Comparison of ENCODE assay signal across 8 cellular contexts in the genomic region with DNA sequence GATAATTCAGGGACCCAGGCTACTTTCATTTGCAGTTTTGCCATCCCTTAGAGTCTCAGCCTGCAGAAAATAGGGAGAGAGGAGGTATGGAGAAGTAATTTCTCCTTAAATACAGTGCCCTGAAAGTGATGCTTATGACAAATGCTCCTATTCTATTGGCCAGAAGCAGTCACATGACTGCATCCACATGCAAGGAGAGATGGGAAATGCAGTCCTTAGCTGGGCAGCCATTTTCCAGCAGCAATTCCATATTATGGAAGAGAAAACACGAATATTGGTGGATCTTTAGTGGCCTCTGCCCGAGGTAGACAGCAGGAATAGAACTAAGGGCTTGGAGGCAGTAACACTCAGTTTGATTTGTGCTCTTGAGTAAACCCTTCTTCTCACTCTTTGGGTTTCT. TPM values are rescaled to one million over a fixed set of nuclear protein-coding genes. Genes with fewer than 3 reads are reported as not detected.
DNase-seq lines count a peak whose midpoint lies in the region; ATAC-seq and TF ChIP-seq lines count a peak whose summit lies in the region.

No MANE protein-coding gene starts in this region.

- H3K4me3 Mint-ChIP-seq in activated naive CD4-positive, alpha-beta T cell treated with anti-CD3 and anti-CD28 coated beads for 36 hours: no peak overlapping the region

- ATAC-seq in activated naive CD4-positive, alpha-beta T cell treated with anti-CD3 and anti-CD28 coated beads, Interleukin-2, amount 50 U/mL, for 72 hours: no peak
- ATAC-seq in HG02678 (IDR thresholded peaks at IDR 0.05; ENCODE audit: unreplicated experiment): no peak

- peaks cover 42% of the 10 kb centered on the region for H3K36me3 Mint-ChIP-seq in activated naive CD4-positive, alpha-beta T cell treated with anti-CD3 and anti-CD28 coated beads for 36 hours (ENCODE audit: low read depth)
- H3K36me3 Mint-ChIP-seq in activated naive CD4-positive, alpha-beta T cell treated with anti-CD3 and anti-CD28 coated beads, Interleukin-2, amount 50 U/mL, for 72 hours: peaks cover 15 to 55% of the 10 kb centered on the region in 2 donors

- H3K27me3 Mint-ChIP-seq in activated naive CD4-positive, alpha-beta T cell treated with anti-CD3 and anti-CD28 coated beads for 36 hours (ENCODE audit: low read depth): no peaks in the 10 kb centered on the region

- no peaks in the 10 kb centered on the region for H3K9me3 ChIP-seq in MM.1S (replicated peaks; ENCODE audit: insufficient read depth, low read length)

- peaks cover 74% of the 10 kb centered on the region for H3K4me1 Mint-ChIP-seq in activated naive CD4-positive, alpha-beta T cell treated with anti-CD3 and anti-CD28 coated beads for 36 hours (ENCODE audit: low read depth)

- DNase-seq in activated naive CD4-positive, alpha-beta T cell treated with anti-CD3 and anti-CD28 coated beads for 36 hours: no peak
- no peak for DNase-seq in activated naive CD4-positive, alpha-beta T cell treated with anti-CD3 and anti-CD28 coated beads, Interleukin-2, amount 50 U/mL, for 72 hours (ENCODE audit: low spot score in 2 of 2)
- DNase-seq in RPMI7951 (ENCODE audit: low read depth) (peak; percentile 80), fibroblast of mammary gland (ENCODE audit: low read depth) (peak; percentile 52), superior temporal gyrus (ENCODE audit: extremely low spot score) (peak; percentile 20), MM.1S (no peak)
- no peak for DNase-seq in stimulated activated CD4-positive, alpha-beta T cell treated with anti-CD3 and anti-CD28 coated beads, Interleukin-15, amount 100 ng/mL, for 24 hours

- TF ChIP-seq CTCF in fibroblast of mammary gland (conservative IDR thresholded peaks at IDR 0.05; ENCODE audit: control insufficient read depth, insufficient read depth, low read depth, low read length) (no peak), MM.1S (IDR thresholded peaks at IDR 0.05; ENCODE audit: low read length) (no peak)

- no peak overlapping the region for H2AFZ ChIP-seq in MM.1S (ENCODE audit: low read length)

- H4K20me1 ChIP-seq in MM.1S (ENCODE audit: insufficient read depth, low read length): no peaks in the 10 kb centered on the region

- H3K27me3 ChIP-seq in MM.1S (replicated peaks; ENCODE audit: insufficient read depth, low read length): no peaks in the 10 kb centered on the region

- no peak overlapping the region for H3K27ac ChIP-seq in MM.1S (ENCODE audit: low read length)

- peak overlapping the region; percentile 7 for H3K27ac Mint-ChIP-seq in activated naive CD4-positive, alpha-beta T cell treated with anti-CD3 and anti-CD28 coated beads for 36 hours
- peak overlapping the region in 1 of 2 donors; percentile 40 for H3K27ac Mint-ChIP-seq in activated naive CD4-positive, alpha-beta T cell treated with anti-CD3 and anti-CD28 coated beads, Interleukin-2, amount 50 U/mL, for 72 hours

- H3K4me3 ChIP-seq in fibroblast of mammary gland (ENCODE audit: control insufficient read depth, low read depth, low read length) (no peak overlapping the region), MM.1S (ENCODE audit: low read length) (no peak overlapping the region)

- CTCF ChIA-PET in activated naive CD4-positive, alpha-beta T cell treated with anti-CD3 and anti-CD28 coated beads for 36 hours (lab: Charles Lee): no interaction called here

- H3K9me2 ChIP-seq in MM.1S (replicated peaks; ENCODE audit: insufficient read depth, low read length): no peaks in the 10 kb centered on the region

- no peaks in the 10 kb centered on the region for H3K36me3 ChIP-seq in MM.1S (replicated peaks; ENCODE audit: insufficient read depth, low read length)

- H3K79me2 ChIP-seq in MM.1S (ENCODE audit: low read length): peaks cover 99% of the 10 kb centered on the region

- 0 out of 2 replicates have a peak, but pooled peaks cover 2% of the 10 kb centered on the region for H3F3A ChIP-seq in MM.1S (ENCODE audit: insufficient read depth, low read length)

- intact Hi-C loops in activated naive CD4-positive, alpha-beta T cell treated with anti-CD3 and anti-CD28 coated beads for 36 hours (cut with micrococcal nuclease): no loop called here

- peaks cover 10% of the 10 kb centered on the region for H3K9me3 Mint-ChIP-seq in activated naive CD4-positive, alpha-beta T cell treated with anti-CD3 and anti-CD28 coated beads for 36 hours
- peaks cover 4 to 10% of the 10 kb centered on the region in 2 donors for H3K9me3 Mint-ChIP-seq in activated naive CD4-positive, alpha-beta T cell treated with anti-CD3 and anti-CD28 coated beads, Interleukin-2, amount 50 U/mL, for 72 hours

- no peak overlapping the region for H3K9ac ChIP-seq in MM.1S (ENCODE audit: low read length)

- H3K4me1 ChIP-seq in MM.1S (ENCODE audit: low read length): no peaks in the 10 kb centered on the region

- no peak overlapping the region for H3K4me2 ChIP-seq in MM.1S (ENCODE audit: low read depth, low read length)

RNA-seq across cellular contexts. Expression of gene VAV1, which starts 39.4 kb away (rescaled TPM):
- total RNA-seq in activated naive CD4-positive, alpha-beta T cell treated with anti-CD3 and anti-CD28 coated beads for 36 hours: 100 to 1,000 TPM in 1 of 2 experiments, 10 to 100 TPM in 1; 93.6 to 103 TPM
- total RNA-seq in activated naive CD4-positive, alpha-beta T cell treated with anti-CD3 and anti-CD28 coated beads, Interleukin-2, amount 50 U/mL, for 72 hours: 100 to 1,000 TPM in 1 of 2 donors, 10 to 100 TPM in 1; 81.5 to 121 TPM
- total RNA-seq in RPMI7951 (2014; rRNA removed; shearing (Covaris generic)): 0.12 TPM in 1 of 2 replicates, not detected in the other

RNA-seq across cellular contexts. Expression of gene SH2D3A, which starts 44.7 kb away (rescaled TPM):
- 10 to 100 TPM; 23.2 to 24.9 TPM for total RNA-seq in activated naive CD4-positive, alpha-beta T cell treated with anti-CD3 and anti-CD28 coated beads for 36 hours
- total RNA-seq in activated naive CD4-positive, alpha-beta T cell treated with anti-CD3 and anti-CD28 coated beads, Interleukin-2, amount 50 U/mL, for 72 hours: 10 to 100 TPM; 16.4 to 33.0 TPM
- not detected in 2 replicates for total RNA-seq in RPMI7951 (2014; rRNA removed; shearing (Covaris generic))

Comparison
In these comparisons a context has a peak if more than half of its experiments do, and no peak if none do; other contexts are left out.
1. DNase-seq: peak in RPMI7951 (single experiment), fibroblast of mammary gland (single experiment) and superior temporal gyrus (single experiment); none in activated naive CD4-positive, alpha-beta T cell treated with anti-CD3 and anti-CD28 coated beads for 36 hours (single experiment), activated naive CD4-positive, alpha-beta T cell treated with anti-CD3 and anti-CD28 coated beads, Interleukin-2, amount 50 U/mL, for 72 hours (0 of 2), MM.1S (single experiment) and stimulated activated CD4-positive, alpha-beta T cell treated with anti-CD3 and anti-CD28 coated beads, Interleukin-15, amount 100 ng/mL, for 24 hours (single experiment).
2. RNA of gene VAV1, which starts 39.4 kb away (total RNA-seq): 81.5 to 121 TPM in activated naive CD4-positive, alpha-beta T cell treated with anti-CD3 and anti-CD28 coated beads, Interleukin-2, amount 50 U/mL, for 72 hours and 93.6 to 103 TPM in activated naive CD4-positive, alpha-beta T cell treated with anti-CD3 and anti-CD28 coated beads for 36 hours; 0.12 TPM in RPMI7951; every median in the first group is over 10 times any median in the second.
3. RNA of gene SH2D3A, which starts 44.7 kb away (total RNA-seq): 16.4 to 33.0 TPM in activated naive CD4-positive, alpha-beta T cell treated with anti-CD3 and anti-CD28 coated beads, Interleukin-2, amount 50 U/mL, for 72 hours and 23.2 to 24.9 TPM in activated naive CD4-positive, alpha-beta T cell treated with anti-CD3 and anti-CD28 coated beads for 36 hours; not detected in RPMI7951; every median in the first group is over 10 times any median in the second.